Comparison of ENCODE assay signal across 1 cellular context in genomic region chr11:17276236-17277023, GRCh38.
A peak's percentile ranks its signal among the peaks of the same experiment; 100 is the strongest.
TF ChIP-seq lines count a peak whose summit lies in the region.

NUCB2 (plus strand) TSS chr11:17276739; CDS start chr11:17295324, 18,585 bp downstream.

TF ChIP-seq in K562, 482 proteins besides CTCF, POLR2A, EP300 and RAD21 (continued from another document and continues in another):
- TF ChIP-seq SREBF1 (IDR thresholded peaks at IDR 0.05; ENCODE audit: borderline replicate concordance, low read depth, low read length), result no peak
- peak; percentile 95 for TF ChIP-seq ZZZ3 (IDR thresholded peaks at IDR 0.05)
- no peak for TF ChIP-seq DIDO1 (tag; IDR thresholded peaks at IDR 0.05; ENCODE audit: low read depth)
- TF ChIP-seq SREBF2 (CRISPR knock-in tag; IDR thresholded peaks at IDR 0.05), result no peak
- no peak for TF ChIP-seq PHB (CRISPR knock-in tag; IDR thresholded peaks at IDR 0.05)
- TF ChIP-seq LEF1 (IDR thresholded peaks at IDR 0.05), result no peak; the same call in 1 of the 2 replicates
- peak; percentile 88 for TF ChIP-seq ASH1L (IDR thresholded peaks at IDR 0.05; ENCODE audit: borderline replicate concordance, low read depth, partially characterized antibody)
- TF ChIP-seq ZNF23 (CRISPR knock-in tag; IDR thresholded peaks at IDR 0.05), result no peak
- 0 out of 4 replicates have a peak, but pooled peaks of 1 of the 2 experiments have one; percentile 3 for TF ChIP-seq KDM1A (IDR thresholded peaks at IDR 0.05)
- TF ChIP-seq NKRF (IDR thresholded peaks at IDR 0.05; ENCODE audit: borderline replicate concordance), result no peak
- TF ChIP-seq FOXA1 (IDR thresholded peaks at IDR 0.05; ENCODE audit: borderline replicate concordance), result no peak
- no peak for TF ChIP-seq WHSC1 (IDR thresholded peaks at IDR 0.05; ENCODE audit: low read length)
- no peak for TF ChIP-seq DNMT1 (IDR thresholded peaks at IDR 0.05)
- peak; percentile 72; the same call in 1 of the 2 replicates for TF ChIP-seq BRD4 (IDR thresholded peaks at IDR 0.05)
- TF ChIP-seq SRSF9 (IDR thresholded peaks at IDR 0.05; ENCODE audit: borderline replicate concordance, low read depth, low read length), result no peak
- TF ChIP-seq ETV5 (CRISPR knock-in tag; IDR thresholded peaks at IDR 0.05; ENCODE audit: low read depth), result 0 out of 2 replicates have a peak, but pooled peaks have one; percentile 22
- TF ChIP-seq NBN (IDR thresholded peaks at IDR 0.05; ENCODE audit: low read depth), result no peak; the same call in none of the 2 replicates
- TF ChIP-seq STAT5B (CRISPR knock-in tag; IDR thresholded peaks at IDR 0.05), result no peak
- TF ChIP-seq CBX2 (IDR thresholded peaks at IDR 0.05; ENCODE audit: insufficient read depth, low read length, poor library complexity, severe bottlenecking), result no peak
- TF ChIP-seq PHF20 (IDR thresholded peaks at IDR 0.05; ENCODE audit: partially characterized antibody), result peak; percentile 84
- TF ChIP-seq PATZ1 (CRISPR knock-in tag; IDR thresholded peaks at IDR 0.05; ENCODE audit: borderline replicate concordance), result no peak
- TF ChIP-seq ZC3H8 (IDR thresholded peaks at IDR 0.05), result no peak
- no peak for TF ChIP-seq IRF1 (CRISPR knock-in tag; IDR thresholded peaks at IDR 0.05; ENCODE audit: borderline replicate concordance)
- TF ChIP-seq ARID4B (CRISPR knock-in tag; IDR thresholded peaks at IDR 0.05), result peak; percentile 72
- peak; percentile 72; the same call in 1 of the 2 replicates for TF ChIP-seq TEAD4 (IDR thresholded peaks at IDR 0.05; ENCODE audit: low read length)
- no peak for TF ChIP-seq TEAD4 (CRISPR knock-in tag; IDR thresholded peaks at IDR 0.05; ENCODE audit: borderline replicate concordance)
- TF ChIP-seq TEAD1 (CRISPR knock-in tag; IDR thresholded peaks at IDR 0.05), result peak in 1 of 2 experiments; percentile 83; a peak in 2 of 4 replicates
- no peak for TF ChIP-seq HSF4 (CRISPR knock-in tag; IDR thresholded peaks at IDR 0.05; ENCODE audit: borderline replicate concordance)
- TF ChIP-seq ARID3B (CRISPR knock-in tag; IDR thresholded peaks at IDR 0.05; ENCODE audit: borderline replicate concordance), result no peak
- no peak for TF ChIP-seq ZNF778 (CRISPR knock-in tag; IDR thresholded peaks at IDR 0.05)
- peak; percentile 37 for TF ChIP-seq HCFC1 (IDR thresholded peaks at IDR 0.05; ENCODE audit: low read depth, low read length)
- TF ChIP-seq ZFX (CRISPR knock-in tag; IDR thresholded peaks at IDR 0.05), result peak; percentile 100
- peak; percentile 72 for TF ChIP-seq MYBL2 (IDR thresholded peaks at IDR 0.05; ENCODE audit: low read depth)
- TF ChIP-seq MYBL2 (CRISPR knock-in tag; IDR thresholded peaks at IDR 0.05; ENCODE audit: borderline replicate concordance), result no peak
- peak in 1 of 2 experiments; percentile 45; a peak in 1 of 4 replicates for TF ChIP-seq SRF (CRISPR knock-in tag; IDR thresholded peaks at IDR 0.05)
- TF ChIP-seq ZFP91 (CRISPR knock-in tag; IDR thresholded peaks at IDR 0.05), result no peak
- peak; percentile 18 to 71; a peak in 2 of 4 replicates for TF ChIP-seq MLLT1 (IDR thresholded peaks at IDR 0.05)
- TF ChIP-seq ETV1 (tag; conservative IDR thresholded peaks at IDR 0.05; ENCODE audit: low read depth), result no peak
- TF ChIP-seq ZNF57 (CRISPR knock-in tag; IDR thresholded peaks at IDR 0.05), result no peak
- no peak; the same call in 1 of the 2 replicates for TF ChIP-seq HMBOX1 (IDR thresholded peaks at IDR 0.05)
